In the genomic region with DNA sequence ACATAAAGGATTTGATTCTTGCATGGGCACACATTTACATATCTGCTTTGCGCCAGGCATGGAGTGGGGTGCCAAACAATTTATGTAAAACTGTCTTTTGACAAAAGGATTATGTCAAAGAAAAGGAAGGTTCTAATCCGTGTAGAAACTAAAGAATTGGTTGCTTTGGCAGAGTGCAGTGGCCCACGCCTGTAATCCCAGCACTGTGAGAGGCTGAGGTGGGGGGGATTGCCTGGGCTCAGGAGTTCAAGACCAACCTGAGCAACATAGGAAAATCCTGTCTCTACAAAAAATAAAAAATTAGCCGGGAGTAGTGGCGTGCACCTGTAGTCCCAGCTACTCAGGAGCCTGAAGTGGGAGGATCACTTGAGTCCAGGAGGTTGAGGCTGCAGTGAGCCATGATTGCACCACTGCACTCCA, we compare ENCODE assay signal across 1 cellular context.
TF ChIP-seq lines count a peak whose summit lies in the region.

No MANE protein-coding gene starts in this region.

TF ChIP-seq in HCT116, 20 proteins besides CTCF, POLR2A, EP300 and RAD21 (continued from another document):
- TF ChIP-seq TCF7L2 (IDR thresholded peaks at IDR 0.05; ENCODE audit: borderline replicate concordance, extremely low read depth, insufficient read depth, insufficient read length), result no peak
